Comparison of ENCODE assay signal across 33 cellular contexts in the genomic region with DNA sequence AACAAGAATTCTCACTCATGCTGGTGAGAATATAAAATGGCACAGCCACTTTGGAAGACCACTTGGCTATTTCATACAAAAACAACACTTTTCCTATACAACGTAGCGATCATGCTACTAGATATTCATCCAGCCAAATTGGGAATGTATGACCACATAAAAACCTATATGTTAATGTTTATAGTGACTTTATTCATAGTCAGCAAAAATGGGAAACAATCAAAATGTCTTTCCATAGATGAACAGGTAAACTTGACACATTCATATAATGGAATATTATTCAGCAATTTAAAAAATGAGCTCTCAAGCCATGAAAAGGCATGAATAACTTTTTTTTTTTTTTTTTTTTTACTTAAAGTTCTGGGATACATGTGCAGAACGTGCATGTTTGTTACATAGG.
"Had no signal": no experiment of that assay in that cellular context is flagged by ENCODE, and none has a peak within 500 bp of the region (broad histone marks: within the 10 kb centered on the region; RNA-seq: fewer than 3 reads in every experiment).

No MANE protein-coding gene starts in this region.

- H3K27me3 ChIP-seq: adrenal gland, body of pancreas, brain microvascular endothelial cell, breast epithelium had no signal

- H3K4me3 ChIP-seq: adrenal gland, body of pancreas, breast epithelium had no signal

- H3K36me3 ChIP-seq: adrenal gland, brain microvascular endothelial cell, breast epithelium had no signal

- H3K27ac ChIP-seq: adrenal gland, body of pancreas, brain microvascular endothelial cell, breast epithelium, VCaP had no signal

- DNase-seq: activated B cell treated with CpG ODN at 0.5 μM for 24 hours; activated CD4-positive, alpha-beta memory T cell treated with anti-CD3 and anti-CD28 coated beads for 36 hours; activated CD4-positive, alpha-beta T cell treated with anti-CD3 and anti-CD28 coated beads for 4 hours; activated CD4-positive, alpha-beta T cell treated with anti-CD3 and anti-CD28 coated beads, Interleukin-2, amount 10 ng/mL, durations not matched to agents 24 days and 14 days; activated CD4-positive, alpha-beta T cell treated with anti-CD3 and anti-CD28 coated beads, Interleukin-2, amount 50 U/mL, for 1 hour; activated CD4-positive, alpha-beta T cell treated with anti-CD3 and anti-CD28 coated beads, Interleukin-2, amount 50 U/mL, for 4 hours; activated CD4-positive, CD25-positive, alpha-beta regulatory T cell treated with anti-CD3 and anti-CD28 coated beads, Interleukin-2, amount 50 U/mL, for 72 hours; activated CD8-positive, alpha-beta memory T cell treated with anti-CD3 and anti-CD28 coated beads, Interleukin-2, amount 50 U/mL, for 4 hours; activated CD8-positive, alpha-beta T cell treated with anti-CD3 and anti-CD28 coated beads for 36 hours; activated effector memory CD4-positive, alpha-beta T cell treated with anti-CD3 and anti-CD28 coated beads, Interleukin-2, amount 50 U/mL, for 16 hours; activated gamma-delta T cell treated with Interleukin-2 at 50 U/mL for 16 hours; activated naive CD4-positive, alpha-beta T cell; activated naive CD4-positive, alpha-beta T cell treated with anti-CD3 and anti-CD28 coated beads for 36 hours; activated naive CD4-positive, alpha-beta T cell treated with anti-CD3 and anti-CD28 coated beads, Interleukin-2, amount 50 U/mL, for 16 hours; activated naive CD8-positive, alpha-beta T cell treated with anti-CD3 and anti-CD28 coated beads for 36 hours; activated T-cell treated with anti-CD3 and anti-CD28 coated beads for 4 hours; activated T-cell treated with anti-CD3 and anti-CD28 coated beads, Interleukin-2, amount 50 U/mL, for 1 hour; activated T-cell treated with anti-CD3 and anti-CD28 coated beads, Interleukin-2, amount 50 U/mL, for 4 hours; activated T-cell treated with anti-CD3 and anti-CD28 coated beads, Interleukin-2, amount 50 U/mL, for 72 hours; adrenal gland; amniotic stem cell; aorta; body of pancreas; brain microvascular endothelial cell; central memory CD4-positive, alpha-beta T cell; T-helper 2 cell; T-helper 9 cell had no signal

- H3K4me1 ChIP-seq: adrenal gland, body of pancreas, breast epithelium had no signal

- ATAC-seq: activated CD8-positive, alpha-beta T cell treated with anti-CD3 and anti-CD28 coated beads for 36 hours; activated naive CD4-positive, alpha-beta T cell treated with anti-CD3 and anti-CD28 coated beads, Interleukin-2, amount 50 U/mL, for 72 hours; activated T-cell treated with anti-CD3 and anti-CD28 coated beads, Interleukin-2, amount 50 U/mL, for 4 hours; activated T-cell treated with anti-CD3 and anti-CD28 coated beads, Interleukin-2, amount 50 U/mL, for 72 hours; activated T-helper 17 cell treated with anti-CD3 and anti-CD28 coated beads, Interleukin-2, amount 50 U/mL, for 72 hours; body of pancreas had no signal

- FAIRE-seq: astrocyte, TTC549 had no signal

- H3K9me3 ChIP-seq: adrenal gland, body of pancreas, breast epithelium had no signal
